8 cellular contexts compared by ENCODE assay signal in the genomic region with DNA sequence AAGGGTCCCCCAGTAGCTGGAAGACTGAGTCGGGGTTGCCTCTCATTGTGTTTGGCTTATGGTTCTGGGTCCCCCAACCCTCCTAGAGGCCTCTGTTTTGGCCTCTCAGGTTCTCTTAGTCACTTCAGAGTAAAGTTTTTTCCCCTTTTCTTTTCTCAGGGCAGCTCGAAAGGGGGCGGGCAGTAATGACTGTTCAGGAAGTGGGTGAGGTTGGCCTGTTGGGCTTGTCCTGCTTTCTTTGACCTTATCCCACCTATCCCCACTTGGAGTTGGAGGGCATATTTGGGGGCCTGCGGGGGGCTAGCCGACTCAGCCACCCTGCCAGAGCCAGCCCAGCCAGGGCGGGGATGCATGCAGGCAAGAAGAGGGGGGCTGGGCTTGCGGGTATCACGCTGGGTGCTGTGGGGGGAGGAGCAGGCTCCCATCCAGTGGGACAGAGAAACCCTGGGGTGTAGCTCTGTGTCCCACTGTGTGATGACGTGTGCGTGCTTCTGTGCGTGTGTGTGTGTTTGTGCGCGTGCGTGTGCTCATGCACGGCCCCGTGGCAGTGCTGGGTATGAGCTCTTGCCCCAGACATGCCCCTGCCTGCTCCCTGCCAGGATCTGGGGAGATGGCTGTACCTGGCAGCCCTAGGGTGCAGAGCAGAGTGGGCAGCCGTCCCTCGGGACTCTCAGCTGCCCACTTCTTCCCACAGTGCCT. TPM values are rescaled to one million over a fixed set of nuclear protein-coding genes. Genes with fewer than 3 reads are reported as not detected.
DNase-seq lines count a peak whose midpoint lies in the region; ATAC-seq and TF ChIP-seq lines count a peak whose summit lies in the region.

No MANE protein-coding gene starts in this region.

- intact Hi-C loops in activated T-helper 1 cell treated with anti-CD3 and anti-CD28 coated beads, Interleukin-12 subunit alpha, Interleukin-12 subunit beta, Interleukin-2, Interleukin-4 antibody, amounts not matched to agents 30 ng/mL and 10 ng/mL and 1 ng/mL, durations not matched to agents 14 hours and 24 hours and 36 hours (cut with micrococcal nuclease): no loop called here
- intact Hi-C loops in posterior cingulate gyrus (cut with DNase I): no loop called here

- peak overlapping the region; percentile 64 for H3K9ac ChIP-seq in NT2/D1 (ENCODE audit: insufficient read length, low read depth)

- no peaks in the 10 kb centered on the region for H3K27me3 Mint-ChIP-seq in activated T-helper 1 cell treated with anti-CD3 and anti-CD28 coated beads, Interleukin-12 subunit alpha, Interleukin-12 subunit beta, Interleukin-2, Interleukin-4 antibody, amounts not matched to agents 30 ng/mL and 10 ng/mL and 1 ng/mL, durations not matched to agents 14 hours and 24 hours and 36 hours (ENCODE audit: insufficient read depth)

- no peaks in the 10 kb centered on the region for H3K9me3 Mint-ChIP-seq in activated T-helper 1 cell treated with anti-CD3 and anti-CD28 coated beads, Interleukin-12 subunit alpha, Interleukin-12 subunit beta, Interleukin-2, Interleukin-4 antibody, amounts not matched to agents 30 ng/mL and 10 ng/mL and 1 ng/mL, durations not matched to agents 14 hours and 24 hours and 36 hours

- peaks cover 37% of the 10 kb centered on the region for H3K36me3 ChIP-seq in NT2/D1 (ENCODE audit: insufficient read depth, insufficient read length, low read length)

- peak; percentile 84 for DNase-seq in GM12865 (ENCODE audit: low read depth)
- no peak for DNase-seq in NT2/D1 (ENCODE audit: low read depth, low spot score)
- DNase-seq in activated T-helper 1 cell treated with anti-CD3 and anti-CD28 coated beads, Interleukin-12 subunit alpha, Interleukin-12 subunit beta, Interleukin-2, Interleukin-4 antibody, amounts not matched to agents 30 ng/mL and 10 ng/mL and 1 ng/mL, durations not matched to agents 14 hours and 24 hours and 36 hours (ENCODE audit: low spot score): peak; percentile 59
- peak; percentile 73 to 83 for DNase-seq in foreskin fibroblast
- peak in 6 of 10 donors; percentile 42 to 94 (median 64) for DNase-seq in posterior cingulate gyrus
- DNase-seq in SHP77 (lab: John Stamatoyannopoulos, UW): no peak

- no peak for TF ChIP-seq CTCF in GM12865 (IDR thresholded peaks at IDR 0.05; ENCODE audit: insufficient read depth, low read depth, low read length, missing control alignments)
- TF ChIP-seq CTCF in foreskin fibroblast (IDR thresholded peaks at IDR 0.05; ENCODE audit: low read depth, low read length): no peak

- no peaks in the 10 kb centered on the region for H3K27me3 ChIP-seq in NT2/D1 (ENCODE audit: insufficient read depth, insufficient read length)

- H3K4me3 ChIP-seq in GM12865 (ENCODE audit: low read depth, low read length): peak overlapping the region; percentile 75
- H3K4me3 ChIP-seq in NT2/D1 (ENCODE audit: insufficient read length, low read depth): no peak overlapping the region
- peak overlapping the region; percentile 81 to 84 for H3K4me3 ChIP-seq in foreskin fibroblast (ENCODE audit: low read depth in 1 of 2, low read length in 2 of 2)

- H3K4me3 Mint-ChIP-seq in activated T-helper 1 cell treated with anti-CD3 and anti-CD28 coated beads, Interleukin-12 subunit alpha, Interleukin-12 subunit beta, Interleukin-2, Interleukin-4 antibody, amounts not matched to agents 30 ng/mL and 10 ng/mL and 1 ng/mL, durations not matched to agents 14 hours and 24 hours and 36 hours: no peak overlapping the region

- H3K4me1 ChIP-seq in NT2/D1 (ENCODE audit: insufficient read depth, insufficient read length): peaks cover 2% of the 10 kb centered on the region

- no peaks in the 10 kb centered on the region for H3K9me3 ChIP-seq in NT2/D1 (ENCODE audit: insufficient read depth, low read length)

- H3K4me1 Mint-ChIP-seq in activated T-helper 1 cell treated with anti-CD3 and anti-CD28 coated beads, Interleukin-12 subunit alpha, Interleukin-12 subunit beta, Interleukin-2, Interleukin-4 antibody, amounts not matched to agents 30 ng/mL and 10 ng/mL and 1 ng/mL, durations not matched to agents 14 hours and 24 hours and 36 hours (ENCODE audit: low read depth): peaks cover 40% of the 10 kb centered on the region

- peaks cover 16% of the 10 kb centered on the region for H3K36me3 Mint-ChIP-seq in activated T-helper 1 cell treated with anti-CD3 and anti-CD28 coated beads, Interleukin-12 subunit alpha, Interleukin-12 subunit beta, Interleukin-2, Interleukin-4 antibody, amounts not matched to agents 30 ng/mL and 10 ng/mL and 1 ng/mL, durations not matched to agents 14 hours and 24 hours and 36 hours (ENCODE audit: low read depth)

- ATAC-seq in HG03432 (IDR thresholded peaks at IDR 0.05; ENCODE audit: unreplicated experiment) (no peak), HG02678 (IDR thresholded peaks at IDR 0.05; ENCODE audit: unreplicated experiment) (no peak)

- peak overlapping the region; percentile 99 for H3K27ac Mint-ChIP-seq in activated T-helper 1 cell treated with anti-CD3 and anti-CD28 coated beads, Interleukin-12 subunit alpha, Interleukin-12 subunit beta, Interleukin-2, Interleukin-4 antibody, amounts not matched to agents 30 ng/mL and 10 ng/mL and 1 ng/mL, durations not matched to agents 14 hours and 24 hours and 36 hours

RNA-seq across cellular contexts. Expression of a gene that starts 1.4 kb away (rescaled TPM):
- 66.9 and 68.0 TPM in 2 replicates for total RNA-seq in activated T-helper 1 cell treated with anti-CD3 and anti-CD28 coated beads, Interleukin-12 subunit alpha, Interleukin-12 subunit beta, Interleukin-2, Interleukin-4 antibody, amounts not matched to agents 30 ng/mL and 10 ng/mL and 1 ng/mL, durations not matched to agents 14 hours and 24 hours and 36 hours

RNA-seq across cellular contexts. Expression of a gene that starts 15.6 kb away (rescaled TPM):
- total RNA-seq in activated T-helper 1 cell treated with anti-CD3 and anti-CD28 coated beads, Interleukin-12 subunit alpha, Interleukin-12 subunit beta, Interleukin-2, Interleukin-4 antibody, amounts not matched to agents 30 ng/mL and 10 ng/mL and 1 ng/mL, durations not matched to agents 14 hours and 24 hours and 36 hours: 71.9 and 78.4 TPM in 2 replicates

RNA-seq across cellular contexts. Expression of a gene that starts 28.1 kb away (rescaled TPM):
- total RNA-seq in activated T-helper 1 cell treated with anti-CD3 and anti-CD28 coated beads, Interleukin-12 subunit alpha, Interleukin-12 subunit beta, Interleukin-2, Interleukin-4 antibody, amounts not matched to agents 30 ng/mL and 10 ng/mL and 1 ng/mL, durations not matched to agents 14 hours and 24 hours and 36 hours: 56.6 and 57.2 TPM in 2 replicates

RNA-seq across cellular contexts. Expression of a gene that starts 31.4 kb away (rescaled TPM):
- total RNA-seq in activated T-helper 1 cell treated with anti-CD3 and anti-CD28 coated beads, Interleukin-12 subunit alpha, Interleukin-12 subunit beta, Interleukin-2, Interleukin-4 antibody, amounts not matched to agents 30 ng/mL and 10 ng/mL and 1 ng/mL, durations not matched to agents 14 hours and 24 hours and 36 hours: 1.0 and 1.4 TPM in 2 replicates

RNA-seq across cellular contexts. Expression of a gene that starts 31.9 kb away (rescaled TPM):
- total RNA-seq in activated T-helper 1 cell treated with anti-CD3 and anti-CD28 coated beads, Interleukin-12 subunit alpha, Interleukin-12 subunit beta, Interleukin-2, Interleukin-4 antibody, amounts not matched to agents 30 ng/mL and 10 ng/mL and 1 ng/mL, durations not matched to agents 14 hours and 24 hours and 36 hours: 48.7 and 50.1 TPM in 2 replicates

Comparison
In these comparisons a context has a peak if more than half of its experiments do, and no peak if none do; other contexts are left out.
1. DNase-seq: peak in GM12865 (single experiment), activated T-helper 1 cell treated with anti-CD3 and anti-CD28 coated beads, Interleukin-12 subunit alpha, Interleukin-12 subunit beta, Interleukin-2, Interleukin-4 antibody, amounts not matched to agents 30 ng/mL and 10 ng/mL and 1 ng/mL, durations not matched to agents 14 hours and 24 hours and 36 hours (single experiment), foreskin fibroblast (2 of 2) and posterior cingulate gyrus (6 of 10); none in NT2/D1 (single experiment) and SHP77 (0 of 2).